Comparison of ENCODE assay signal across 19 cellular contexts in the genomic region with DNA sequence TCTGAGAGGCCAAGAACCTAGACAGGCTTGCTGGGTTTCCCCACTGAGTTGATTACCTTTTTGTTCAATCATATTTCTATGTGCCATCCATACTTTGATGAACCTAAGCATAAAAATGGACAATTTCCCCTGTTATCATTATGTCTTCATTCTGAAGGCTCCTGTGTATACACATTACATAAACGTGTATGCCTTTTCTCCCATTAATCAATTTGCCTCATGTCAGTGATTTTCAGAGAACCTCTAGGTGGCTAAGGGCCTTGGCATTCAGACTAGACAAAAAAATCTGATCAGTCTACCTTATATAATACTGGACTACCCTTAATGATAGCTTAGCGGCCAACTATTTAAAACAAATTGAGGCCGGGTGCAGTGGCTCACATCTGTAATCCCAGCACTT.
"Had no signal": no experiment of that assay in that cellular context is flagged by ENCODE, and none has a peak within 500 bp of the region (broad histone marks: within the 10 kb centered on the region; RNA-seq: fewer than 3 reads in every experiment).

No MANE protein-coding gene starts in this region.

- H3K27ac ChIP-seq: ovary had no signal

- H3K9me3 Mint-ChIP-seq: activated T-helper 1 cell treated with anti-CD3 and anti-CD28 coated beads, Interleukin-12 subunit alpha, Interleukin-12 subunit beta, Interleukin-2, Interleukin-4 antibody, amounts not matched to agents 30 ng/mL and 10 ng/mL and 1 ng/mL, durations not matched to agents 14 hours and 24 hours and 36 hours; natural killer cell had no signal

- ATAC-seq: activated CD4-positive, CD25-positive, alpha-beta regulatory T cell treated with anti-CD3 and anti-CD28 coated beads, Interleukin-2, amount 50 U/mL, for 24 hours; gastrocnemius medialis; left lobe of liver; natural killer cell; sciatic nerve had no signal

- H3K4me3 ChIP-seq: gastrocnemius medialis, lung, ovary, smooth muscle cell had no signal

- H3K36me3 ChIP-seq: ovary had no signal

- H3K27me3 ChIP-seq: gastrocnemius medialis, ovary had no signal

- DNase-seq: activated CD4-positive, alpha-beta T cell treated with anti-CD3 and anti-CD28 coated beads, Interleukin-2, amount 50 U/mL, for 1 hour; cerebellar nuclear complex; cortex of kidney; effector CD4-positive, alpha-beta T cell; gastrocnemius medialis; head of caudate nucleus; kidney; natural killer cell; ovary; stimulated activated CD4-positive, alpha-beta T cell treated with anti-CD3 and anti-CD28 coated beads, Interleukin-4, amount 100 ng/mL, for 24 hours; stimulated activated naive CD4-positive, alpha-beta T cell; T1000; trophoblast cell had no signal

- H3K9me3 ChIP-seq: gastrocnemius medialis, ovary had no signal

- H3K27ac Mint-ChIP-seq: activated T-helper 1 cell treated with anti-CD3 and anti-CD28 coated beads, Interleukin-12 subunit alpha, Interleukin-12 subunit beta, Interleukin-2, Interleukin-4 antibody, amounts not matched to agents 30 ng/mL and 10 ng/mL and 1 ng/mL, durations not matched to agents 14 hours and 24 hours and 36 hours; natural killer cell had no signal

- H3K36me3 Mint-ChIP-seq: natural killer cell had no signal

- H3K4me3 Mint-ChIP-seq: activated T-helper 1 cell treated with anti-CD3 and anti-CD28 coated beads, Interleukin-12 subunit alpha, Interleukin-12 subunit beta, Interleukin-2, Interleukin-4 antibody, amounts not matched to agents 30 ng/mL and 10 ng/mL and 1 ng/mL, durations not matched to agents 14 hours and 24 hours and 36 hours; natural killer cell had no signal
